30 cellular contexts compared by ENCODE assay signal in genomic region chr4:1760521-1761001, GRCh38. TPM values are rescaled to one million over a fixed set of nuclear protein-coding genes. Genes with fewer than 3 reads are reported as not detected.
DNase-seq lines count a peak whose midpoint lies in the region; ATAC-seq and TF ChIP-seq lines count a peak whose summit lies in the region.
"Had no signal": no experiment of that assay in that cellular context is flagged by ENCODE, and none has a peak within 500 bp of the region (broad histone marks: within the 10 kb centered on the region; RNA-seq: fewer than 3 reads in every experiment).

No MANE protein-coding gene starts in this region.

- H3K27ac ChIP-seq in neural progenitor cell (no peak overlapping the region), smooth muscle cell (ENCODE audit: low read depth) (no peak overlapping the region)
- H3K27ac ChIP-seq: body of pancreas, C4-2B, PC-9, sigmoid colon, suprapubic skin had no signal

- H3K27me3 Mint-ChIP-seq in neural progenitor cell (ENCODE audit: insufficient read depth, low read depth), result peaks cover 11% of the 10 kb centered on the region
- peaks cover 4 to 5% of the 10 kb centered on the region in 2 donors for H3K27me3 Mint-ChIP-seq in natural killer cell treated with Interleukin-12 subunit alpha and Interleukin-12 subunit beta and Interleukin-15 and Interleukin-18, amount 100 ng/mL, for 72 hours

- H3K9ac ChIP-seq in neural progenitor cell, result no peak overlapping the region
- no peak overlapping the region for H3K9ac ChIP-seq in smooth muscle cell (ENCODE audit: low read depth)

- 72% methylated on average over 10 of the region's 22 CpGs for WGBS in smooth muscle cell (ENCODE audit: low lambda C conversion rate)

- H3K4me3 ChIP-seq in H7 (ENCODE audit: insufficient read depth, low read depth, low read length) (no peak overlapping the region), neural progenitor cell (no peak overlapping the region), smooth muscle cell (no peak overlapping the region)
- H3K4me3 ChIP-seq: body of pancreas, dorsolateral prefrontal cortex, lung, mucosa of descending colon, PC-9, sigmoid colon, suprapubic skin had no signal

- H3K9me3 ChIP-seq in neural progenitor cell (ENCODE audit: low read depth), result no peaks in the 10 kb centered on the region
- no peaks in the 10 kb centered on the region for H3K9me3 ChIP-seq in smooth muscle cell (replicated peaks; ENCODE audit: low read depth)
- H3K9me3 ChIP-seq: body of pancreas, mucosa of descending colon, sigmoid colon, suprapubic skin had no signal

- TF ChIP-seq CTCF in neural progenitor cell (IDR thresholded peaks at IDR 0.05) (no peak), smooth muscle cell (IDR thresholded peaks at IDR 0.05; ENCODE audit: borderline replicate concordance, insufficient read depth, poor library complexity, severe bottlenecking) (no peak)

- no peak overlapping the region for H3K27ac Mint-ChIP-seq in neural progenitor cell
- H3K27ac Mint-ChIP-seq in natural killer cell treated with Interleukin-12 subunit alpha and Interleukin-12 subunit beta and Interleukin-15 and Interleukin-18, amount 100 ng/mL, for 72 hours, result no peak overlapping the region
- H3K27ac Mint-ChIP-seq: activated CD4-positive, alpha-beta T cell treated with anti-CD3 and anti-CD28 coated beads, Interleukin-2, amount 10 ng/mL, durations not matched to agents 24 days and 14 days; activated T-cell treated with anti-CD3 and anti-CD28 coated beads, Interleukin-2, amount 50 U/mL, for 24 hours; IgD-negative memory B cell; stimulated activated memory B cell treated with anti-CD40 and anti-IgM and Interleukin-4, amounts not matched to agents 10 μg/mL and 1 μg/mL and 100 μg/mL, for 72 hours had no signal

- no peaks in the 10 kb centered on the region for H3K36me3 Mint-ChIP-seq in neural progenitor cell
- no peaks in the 10 kb centered on the region for H3K36me3 Mint-ChIP-seq in natural killer cell treated with Interleukin-12 subunit alpha and Interleukin-12 subunit beta and Interleukin-15 and Interleukin-18, amount 100 ng/mL, for 72 hours
- H3K36me3 Mint-ChIP-seq: IgD-negative memory B cell; stimulated activated memory B cell treated with anti-CD40 and anti-IgM and Interleukin-4, amounts not matched to agents 10 μg/mL and 1 μg/mL and 100 μg/mL, for 72 hours had no signal

- H3K9me3 Mint-ChIP-seq in neural progenitor cell, result no peaks in the 10 kb centered on the region
- H3K9me3 Mint-ChIP-seq in natural killer cell treated with Interleukin-12 subunit alpha and Interleukin-12 subunit beta and Interleukin-15 and Interleukin-18, amount 100 ng/mL, for 72 hours, result no peaks in the 10 kb centered on the region
- H3K9me3 Mint-ChIP-seq: activated CD4-positive, alpha-beta T cell treated with anti-CD3 and anti-CD28 coated beads, Interleukin-2, amount 10 ng/mL, durations not matched to agents 24 days and 14 days; activated T-cell treated with anti-CD3 and anti-CD28 coated beads, Interleukin-2, amount 50 U/mL, for 24 hours; IgD-negative memory B cell; nephron; stimulated activated memory B cell treated with anti-CD40 and anti-IgM and Interleukin-4, amounts not matched to agents 10 μg/mL and 1 μg/mL and 100 μg/mL, for 72 hours had no signal

- H3K4me1 ChIP-seq in neural progenitor cell (peaks cover 25% of the 10 kb centered on the region), smooth muscle cell (ENCODE audit: low read depth) (peaks cover 18% of the 10 kb centered on the region)

- H3K4me3 Mint-ChIP-seq in neural progenitor cell, result no peak overlapping the region
- H3K4me3 Mint-ChIP-seq in natural killer cell treated with Interleukin-12 subunit alpha and Interleukin-12 subunit beta and Interleukin-15 and Interleukin-18, amount 100 ng/mL, for 72 hours, result no peak overlapping the region
- H3K4me3 Mint-ChIP-seq: activated CD4-positive, alpha-beta T cell treated with anti-CD3 and anti-CD28 coated beads, Interleukin-2, amount 10 ng/mL, durations not matched to agents 24 days and 14 days; activated T-cell treated with anti-CD3 and anti-CD28 coated beads, Interleukin-2, amount 50 U/mL, for 24 hours; IgD-negative memory B cell; stimulated activated memory B cell treated with anti-CD40 and anti-IgM and Interleukin-4, amounts not matched to agents 10 μg/mL and 1 μg/mL and 100 μg/mL, for 72 hours had no signal

- H4K20me1 ChIP-seq in neural progenitor cell (ENCODE audit: low read depth), result peaks cover 2% of the 10 kb centered on the region
- H4K20me1 ChIP-seq in smooth muscle cell (ENCODE audit: low read depth), result no peaks in the 10 kb centered on the region

- peak; percentile 84 for DNase-seq in H7
- DNase-seq in astrocyte of the hippocampus (ENCODE audit: low read depth, low spot score), result peak; percentile 37
- peak; percentile 50 for DNase-seq in neural progenitor cell (ENCODE audit: low spot score)
- no peak for DNase-seq in natural killer cell treated with Interleukin-12 subunit alpha and Interleukin-12 subunit beta and Interleukin-15 and Interleukin-18, amount 100 ng/mL, for 72 hours (ENCODE audit: low spot score)
- no peak for DNase-seq in smooth muscle cell (lab: John Stamatoyannopoulos, UW; ENCODE audit: unreplicated experiment)
- DNase-seq: activated CD4-positive, alpha-beta T cell treated with anti-CD3 and anti-CD28 coated beads, Interleukin-2, amount 10 ng/mL, durations not matched to agents 24 days and 14 days; activated T-cell treated with anti-CD3 and anti-CD28 coated beads, Interleukin-2, amount 50 U/mL, for 24 hours; body of pancreas; cerebellar nuclear complex; DMS79; dorsolateral prefrontal cortex; GDM1; kidney; mucosa of descending colon; NCI-H1105; NCI-H2029; NCI-H526; NK-92 treated with Interleukin-12 subunit alpha and Interleukin-12 subunit beta, amount 100 ng/mL, for 24 hours; PC-9; SHP77; sigmoid colon; stimulated activated CD4-positive, alpha-beta T cell treated with anti-CD3 and anti-CD28 coated beads, Interleukin-4, amount 100 ng/mL, for 4 hours; T1000 had no signal

- no peaks in the 10 kb centered on the region for H3K27me3 ChIP-seq in H7 (ENCODE audit: control insufficient read depth, insufficient read depth, low read length)
- H3K27me3 ChIP-seq in neural progenitor cell, result peaks cover 27% of the 10 kb centered on the region
- no peaks in the 10 kb centered on the region for H3K27me3 ChIP-seq in smooth muscle cell (ENCODE audit: low read depth)
- H3K27me3 ChIP-seq: body of pancreas, suprapubic skin had no signal

- H3K4me1 Mint-ChIP-seq in neural progenitor cell, result peaks cover 10% of the 10 kb centered on the region
- no peaks in the 10 kb centered on the region for H3K4me1 Mint-ChIP-seq in natural killer cell treated with Interleukin-12 subunit alpha and Interleukin-12 subunit beta and Interleukin-15 and Interleukin-18, amount 100 ng/mL, for 72 hours (ENCODE audit: low read depth in 2 of 2)
- H3K4me1 Mint-ChIP-seq: IgD-negative memory B cell, nephron had no signal

- H3F3A ChIP-seq in neural progenitor cell (ENCODE audit: low read depth) (peaks cover 17% of the 10 kb centered on the region), smooth muscle cell (ENCODE audit: low read depth) (no peaks in the 10 kb centered on the region)

- H2AFZ ChIP-seq in neural progenitor cell (replicated peaks) (no peak overlapping the region), smooth muscle cell (ENCODE audit: low read depth) (no peak overlapping the region)
- H2AFZ ChIP-seq: PC-9 had no signal

- no peak for ATAC-seq in natural killer cell treated with Interleukin-12 subunit alpha and Interleukin-12 subunit beta and Interleukin-15 and Interleukin-18, amount 100 ng/mL, for 72 hours
- no peak for ATAC-seq in HG03442 (IDR thresholded peaks at IDR 0.05; ENCODE audit: unreplicated experiment)
- ATAC-seq: body of pancreas, mucosa of descending colon had no signal

- H3K4me2 ChIP-seq in neural progenitor cell, result peak overlapping the region; percentile 62
- no peak overlapping the region for H3K4me2 ChIP-seq in smooth muscle cell
- H3K4me2 ChIP-seq: PC-9 had no signal

- H3K36me3 ChIP-seq in H7 (replicated peaks; ENCODE audit: control insufficient read depth, insufficient read depth, low read length), result no peaks in the 10 kb centered on the region
- no peaks in the 10 kb centered on the region for H3K36me3 ChIP-seq in neural progenitor cell
- no peaks in the 10 kb centered on the region for H3K36me3 ChIP-seq in smooth muscle cell (ENCODE audit: low read depth)
- H3K36me3 ChIP-seq: sigmoid colon, suprapubic skin had no signal

- H3K79me2 ChIP-seq in neural progenitor cell (ENCODE audit: low read depth) (no peaks in the 10 kb centered on the region), smooth muscle cell (ENCODE audit: low read depth) (no peaks in the 10 kb centered on the region)

RNA-seq across cellular contexts. Expression of gene FGFR3, which starts 32.5 kb away (rescaled TPM):
- 37.5 and 43.6 TPM in 2 replicates for total RNA-seq in H7 (2014; rRNA removed; shearing (Covaris generic))
- 4.8 and 17.0 TPM in 2 replicates for total RNA-seq in neural progenitor cell (ENCODE audit: low replicate concordance)
- total RNA-seq in natural killer cell treated with Interleukin-12 subunit alpha and Interleukin-12 subunit beta and Interleukin-15 and Interleukin-18, amount 100 ng/mL, for 72 hours, result not detected
- total RNA-seq in smooth muscle cell, result 6.4 and 6.6 TPM in 2 replicates
- polyA plus RNA-seq in smooth muscle cell, result 13.6 and 15.1 TPM in 2 replicates

RNA-seq across cellular contexts. Expression of gene TACC3, which starts 39.2 kb away (rescaled TPM):
- total RNA-seq in H7 (2014; rRNA removed; shearing (Covaris generic)), result 54.0 and 69.0 TPM in 2 replicates
- total RNA-seq in neural progenitor cell (ENCODE audit: low replicate concordance) (68.4 and 115 TPM in 2 replicates), smooth muscle cell (4.0 and 19.4 TPM in 2 replicates)
- 100 to 1,000 TPM in 1 of 2 donors, 10 to 100 TPM in 1; 97.2 to 212 TPM for total RNA-seq in natural killer cell treated with Interleukin-12 subunit alpha and Interleukin-12 subunit beta and Interleukin-15 and Interleukin-18, amount 100 ng/mL, for 72 hours
- 12.5 and 14.7 TPM in 2 replicates for polyA plus RNA-seq in smooth muscle cell

RNA-seq across cellular contexts. Expression of gene TMEM129, which starts 39.4 kb away (rescaled TPM):
- total RNA-seq in H7 (2014; rRNA removed; shearing (Covaris generic)), result 69.7 and 86.0 TPM in 2 replicates
- total RNA-seq in neural progenitor cell (ENCODE audit: low replicate concordance) (14.1 and 55.4 TPM in 2 replicates), smooth muscle cell (29.9 and 30.4 TPM in 2 replicates)
- total RNA-seq in natural killer cell treated with Interleukin-12 subunit alpha and Interleukin-12 subunit beta and Interleukin-15 and Interleukin-18, amount 100 ng/mL, for 72 hours, result 10 to 100 TPM; 19.6 to 21.2 TPM
- 49.0 and 50.5 TPM in 2 replicates for polyA plus RNA-seq in smooth muscle cell

RNA-seq across cellular contexts. Expression of gene SLBP, which starts 48.4 kb away (rescaled TPM):
- 75.3 and 82.2 TPM in 2 replicates for total RNA-seq in H7 (2014; rRNA removed; shearing (Covaris generic))
- 54.9 and 119 TPM in 2 replicates for total RNA-seq in neural progenitor cell (ENCODE audit: low replicate concordance)
- 100 to 1,000 TPM in 1 of 2 donors, 10 to 100 TPM in 1; 83.0 to 129 TPM for total RNA-seq in natural killer cell treated with Interleukin-12 subunit alpha and Interleukin-12 subunit beta and Interleukin-15 and Interleukin-18, amount 100 ng/mL, for 72 hours
- total RNA-seq in smooth muscle cell, result 57.1 and 63.9 TPM in 2 replicates
- 55.4 and 57.3 TPM in 2 replicates for polyA plus RNA-seq in smooth muscle cell

Comparison
In these comparisons a context has a peak if more than half of its experiments do, and no peak if none do; other contexts are left out.
1. DNase-seq: peak in H7 (single experiment), astrocyte of the hippocampus (single experiment) and neural progenitor cell (single experiment); none in natural killer cell treated with Interleukin-12 subunit alpha and Interleukin-12 subunit beta and Interleukin-15 and Interleukin-18, amount 100 ng/mL, for 72 hours (single experiment) and smooth muscle cell (single experiment).